In the genomic region with DNA sequence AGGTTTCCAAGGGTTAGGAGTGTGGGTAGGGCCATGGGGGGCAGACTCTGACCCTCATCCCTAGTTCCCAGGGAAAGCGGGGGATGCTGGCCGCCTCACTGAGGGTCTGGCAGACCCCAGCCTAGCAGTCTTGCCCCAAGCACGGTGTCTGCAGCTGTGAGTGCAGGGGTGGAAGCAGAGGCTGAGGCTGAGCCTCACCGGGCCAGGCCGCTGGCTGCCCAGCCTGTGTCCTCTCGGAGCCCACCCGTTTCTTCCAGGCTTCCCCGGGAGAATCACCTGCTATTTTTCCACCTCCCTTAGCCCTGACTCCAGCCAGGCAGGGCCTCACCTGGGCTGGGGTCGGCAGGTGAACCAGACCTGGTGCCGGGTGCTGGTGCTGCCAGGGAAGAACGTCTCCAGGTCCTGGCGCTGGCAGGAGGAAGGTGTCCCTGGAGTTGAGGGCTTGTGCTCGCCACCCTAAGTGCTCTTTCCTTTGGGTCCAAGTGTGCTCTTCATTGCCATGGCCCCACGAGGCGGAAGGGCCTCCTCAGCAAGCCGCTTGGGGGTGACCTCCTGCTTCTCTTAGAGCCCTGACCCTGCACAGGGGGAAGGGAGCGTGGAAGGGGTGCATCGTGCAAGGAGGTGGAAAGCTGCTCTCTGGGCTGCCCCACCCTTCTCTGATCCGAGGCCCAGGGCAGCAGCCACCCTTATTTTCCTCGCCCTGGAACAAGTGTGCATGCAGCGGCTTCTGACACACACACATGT, we compare ENCODE assay signal across 2 cellular contexts.
TF ChIP-seq lines count a peak whose summit lies in the region.

No MANE protein-coding gene starts in this region.

TF ChIP-seq in GM23338, 12 proteins besides CTCF, POLR2A, EP300 and RAD21 (continues in another document):
- TF ChIP-seq ZNF331 (CRISPR knock-in tag; IDR thresholded peaks at IDR 0.05; ENCODE audit: low read depth): no peak
- TF ChIP-seq EZH2 (IDR thresholded peaks at IDR 0.05; ENCODE audit: low read depth, unreplicated experiment): no peak
- no peak for TF ChIP-seq STAT1 (IDR thresholded peaks at IDR 0.05; ENCODE audit: unreplicated experiment)
- TF ChIP-seq NANOG (IDR thresholded peaks at IDR 0.05; ENCODE audit: borderline replicate concordance): no peak
- TF ChIP-seq ZNF114 (CRISPR knock-in tag; IDR thresholded peaks at IDR 0.05): no peak
- no peak for TF ChIP-seq CREB1 (CRISPR knock-in tag; IDR thresholded peaks at IDR 0.05; ENCODE audit: low read depth)
- no peak for TF ChIP-seq EZH2phosphoT487 (IDR thresholded peaks at IDR 0.05; ENCODE audit: unreplicated experiment)
- no peak for TF ChIP-seq POLR2AphosphoS5 (IDR thresholded peaks at IDR 0.05; ENCODE audit: low read depth)
- TF ChIP-seq, protein P1, sequence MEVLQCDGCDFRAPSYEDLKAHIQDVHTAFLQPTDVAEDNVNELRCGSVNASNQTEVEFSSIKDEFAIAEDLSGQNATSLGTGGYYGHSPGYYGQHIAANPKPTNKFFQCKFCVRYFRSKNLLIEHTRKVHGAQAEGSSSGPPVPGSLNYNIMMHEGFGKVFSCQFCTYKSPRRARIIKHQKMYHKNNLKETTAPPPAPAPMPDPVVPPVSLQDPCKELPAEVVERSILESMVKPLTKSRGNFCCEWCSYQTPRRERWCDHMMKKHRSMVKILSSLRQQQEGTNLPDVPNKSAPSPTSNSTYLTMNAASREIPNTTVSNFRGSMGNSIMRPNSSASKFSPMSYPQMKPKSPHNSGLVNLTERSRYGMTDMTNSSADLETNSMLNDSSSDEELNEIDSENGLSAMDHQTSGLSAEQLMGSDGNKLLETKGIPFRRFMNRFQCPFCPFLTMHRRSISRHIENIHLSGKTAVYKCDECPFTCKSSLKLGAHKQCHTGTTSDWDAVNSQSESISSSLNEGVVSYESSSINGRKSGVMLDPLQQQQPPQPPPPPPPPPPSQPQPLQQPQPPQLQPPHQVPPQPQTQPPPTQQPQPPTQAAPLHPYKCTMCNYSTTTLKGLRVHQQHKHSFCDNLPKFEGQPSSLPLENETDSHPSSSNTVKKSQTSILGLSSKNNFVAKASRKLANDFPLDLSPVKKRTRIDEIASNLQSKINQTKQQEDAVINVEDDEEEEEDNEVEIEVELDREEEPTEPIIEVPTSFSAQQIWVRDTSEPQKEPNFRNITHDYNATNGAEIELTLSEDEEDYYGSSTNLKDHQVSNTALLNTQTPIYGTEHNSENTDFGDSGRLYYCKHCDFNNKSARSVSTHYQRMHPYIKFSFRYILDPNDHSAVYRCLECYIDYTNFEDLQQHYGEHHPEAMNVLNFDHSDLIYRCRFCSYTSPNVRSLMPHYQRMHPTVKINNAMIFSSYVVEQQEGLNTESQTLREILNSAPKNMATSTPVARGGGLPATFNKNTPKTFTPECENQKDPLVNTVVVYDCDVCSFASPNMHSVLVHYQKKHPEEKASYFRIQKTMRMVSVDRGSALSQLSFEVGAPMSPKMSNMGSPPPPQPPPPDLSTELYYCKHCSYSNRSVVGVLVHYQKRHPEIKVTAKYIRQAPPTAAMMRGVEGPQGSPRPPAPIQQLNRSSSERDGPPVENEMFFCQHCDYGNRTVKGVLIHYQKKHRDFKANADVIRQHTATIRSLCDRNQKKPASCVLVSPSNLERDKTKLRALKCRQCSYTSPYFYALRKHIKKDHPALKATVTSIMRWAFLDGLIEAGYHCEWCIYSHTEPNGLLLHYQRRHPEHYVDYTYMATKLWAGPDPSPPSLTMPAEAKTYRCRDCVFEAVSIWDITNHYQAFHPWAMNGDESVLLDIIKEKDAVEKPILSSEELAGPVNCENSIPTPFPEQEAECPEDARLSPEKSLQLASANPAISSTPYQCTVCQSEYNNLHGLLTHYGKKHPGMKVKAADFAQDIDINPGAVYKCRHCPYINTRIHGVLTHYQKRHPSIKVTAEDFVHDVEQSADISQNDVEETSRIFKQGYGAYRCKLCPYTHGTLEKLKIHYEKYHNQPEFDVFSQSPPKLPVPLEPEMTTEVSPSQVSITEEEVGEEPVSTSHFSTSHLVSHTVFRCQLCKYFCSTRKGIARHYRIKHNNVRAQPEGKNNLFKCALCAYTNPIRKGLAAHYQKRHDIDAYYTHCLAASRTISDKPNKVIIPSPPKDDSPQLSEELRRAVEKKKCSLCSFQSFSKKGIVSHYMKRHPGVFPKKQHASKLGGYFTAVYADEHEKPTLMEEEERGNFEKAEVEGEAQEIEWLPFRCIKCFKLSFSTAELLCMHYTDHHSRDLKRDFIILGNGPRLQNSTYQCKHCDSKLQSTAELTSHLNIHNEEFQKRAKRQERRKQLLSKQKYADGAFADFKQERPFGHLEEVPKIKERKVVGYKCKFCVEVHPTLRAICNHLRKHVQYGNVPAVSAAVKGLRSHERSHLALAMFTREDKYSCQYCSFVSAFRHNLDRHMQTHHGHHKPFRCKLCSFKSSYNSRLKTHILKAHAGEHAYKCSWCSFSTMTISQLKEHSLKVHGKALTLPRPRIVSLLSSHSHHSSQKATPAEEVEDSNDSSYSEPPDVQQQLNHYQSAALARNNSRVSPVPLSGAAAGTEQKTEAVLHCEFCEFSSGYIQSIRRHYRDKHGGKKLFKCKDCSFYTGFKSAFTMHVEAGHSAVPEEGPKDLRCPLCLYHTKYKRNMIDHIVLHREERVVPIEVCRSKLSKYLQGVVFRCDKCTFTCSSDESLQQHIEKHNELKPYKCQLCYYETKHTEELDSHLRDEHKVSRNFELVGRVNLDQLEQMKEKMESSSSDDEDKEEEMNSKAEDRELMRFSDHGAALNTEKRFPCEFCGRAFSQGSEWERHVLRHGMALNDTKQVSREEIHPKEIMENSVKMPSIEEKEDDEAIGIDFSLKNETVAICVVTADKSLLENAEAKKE (CRISPR knock-in tag; IDR thresholded peaks at IDR 0.05): no peak
- TF ChIP-seq, protein P2, sequence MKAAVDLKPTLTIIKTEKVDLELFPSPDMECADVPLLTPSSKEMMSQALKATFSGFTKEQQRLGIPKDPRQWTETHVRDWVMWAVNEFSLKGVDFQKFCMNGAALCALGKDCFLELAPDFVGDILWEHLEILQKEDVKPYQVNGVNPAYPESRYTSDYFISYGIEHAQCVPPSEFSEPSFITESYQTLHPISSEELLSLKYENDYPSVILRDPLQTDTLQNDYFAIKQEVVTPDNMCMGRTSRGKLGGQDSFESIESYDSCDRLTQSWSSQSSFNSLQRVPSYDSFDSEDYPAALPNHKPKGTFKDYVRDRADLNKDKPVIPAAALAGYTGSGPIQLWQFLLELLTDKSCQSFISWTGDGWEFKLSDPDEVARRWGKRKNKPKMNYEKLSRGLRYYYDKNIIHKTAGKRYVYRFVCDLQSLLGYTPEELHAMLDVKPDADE (IDR thresholded peaks at IDR 0.05): no peak
- no peak for TF ChIP-seq JUNB (IDR thresholded peaks at IDR 0.05; ENCODE audit: unreplicated experiment)

TF ChIP-seq in HepG2, 621 proteins besides CTCF, POLR2A, EP300 and RAD21:
- TF ChIP-seq ZNF253 (CRISPR knock-in tag; IDR thresholded peaks at IDR 0.05; ENCODE audit: borderline replicate concordance): no peak
- TF ChIP-seq, protein P3, sequence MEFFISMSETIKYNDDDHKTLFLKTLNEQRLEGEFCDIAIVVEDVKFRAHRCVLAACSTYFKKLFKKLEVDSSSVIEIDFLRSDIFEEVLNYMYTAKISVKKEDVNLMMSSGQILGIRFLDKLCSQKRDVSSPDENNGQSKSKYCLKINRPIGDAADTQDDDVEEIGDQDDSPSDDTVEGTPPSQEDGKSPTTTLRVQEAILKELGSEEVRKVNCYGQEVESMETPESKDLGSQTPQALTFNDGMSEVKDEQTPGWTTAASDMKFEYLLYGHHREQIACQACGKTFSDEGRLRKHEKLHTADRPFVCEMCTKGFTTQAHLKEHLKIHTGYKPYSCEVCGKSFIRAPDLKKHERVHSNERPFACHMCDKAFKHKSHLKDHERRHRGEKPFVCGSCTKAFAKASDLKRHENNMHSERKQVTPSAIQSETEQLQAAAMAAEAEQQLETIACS (CRISPR knock-in tag; IDR thresholded peaks at IDR 0.05): no peak
- no peak for TF ChIP-seq AHR (CRISPR knock-in tag; IDR thresholded peaks at IDR 0.05)
- TF ChIP-seq TBX3 (IDR thresholded peaks at IDR 0.05; ENCODE audit: borderline replicate concordance): no peak
- TF ChIP-seq FOSL1 (CRISPR knock-in tag; IDR thresholded peaks at IDR 0.05; ENCODE audit: borderline replicate concordance): no peak
- TF ChIP-seq NR2F2 (IDR thresholded peaks at IDR 0.05; ENCODE audit: borderline replicate concordance, low read depth): no peak
- TF ChIP-seq, protein P4, sequence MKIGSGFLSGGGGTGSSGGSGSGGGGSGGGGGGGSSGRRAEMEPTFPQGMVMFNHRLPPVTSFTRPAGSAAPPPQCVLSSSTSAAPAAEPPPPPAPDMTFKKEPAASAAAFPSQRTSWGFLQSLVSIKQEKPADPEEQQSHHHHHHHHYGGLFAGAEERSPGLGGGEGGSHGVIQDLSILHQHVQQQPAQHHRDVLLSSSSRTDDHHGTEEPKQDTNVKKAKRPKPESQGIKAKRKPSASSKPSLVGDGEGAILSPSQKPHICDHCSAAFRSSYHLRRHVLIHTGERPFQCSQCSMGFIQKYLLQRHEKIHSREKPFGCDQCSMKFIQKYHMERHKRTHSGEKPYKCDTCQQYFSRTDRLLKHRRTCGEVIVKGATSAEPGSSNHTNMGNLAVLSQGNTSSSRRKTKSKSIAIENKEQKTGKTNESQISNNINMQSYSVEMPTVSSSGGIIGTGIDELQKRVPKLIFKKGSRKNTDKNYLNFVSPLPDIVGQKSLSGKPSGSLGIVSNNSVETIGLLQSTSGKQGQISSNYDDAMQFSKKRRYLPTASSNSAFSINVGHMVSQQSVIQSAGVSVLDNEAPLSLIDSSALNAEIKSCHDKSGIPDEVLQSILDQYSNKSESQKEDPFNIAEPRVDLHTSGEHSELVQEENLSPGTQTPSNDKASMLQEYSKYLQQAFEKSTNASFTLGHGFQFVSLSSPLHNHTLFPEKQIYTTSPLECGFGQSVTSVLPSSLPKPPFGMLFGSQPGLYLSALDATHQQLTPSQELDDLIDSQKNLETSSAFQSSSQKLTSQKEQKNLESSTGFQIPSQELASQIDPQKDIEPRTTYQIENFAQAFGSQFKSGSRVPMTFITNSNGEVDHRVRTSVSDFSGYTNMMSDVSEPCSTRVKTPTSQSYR (CRISPR knock-in tag; IDR thresholded peaks at IDR 0.05; ENCODE audit: borderline replicate concordance): no peak
- TF ChIP-seq, protein P5, sequence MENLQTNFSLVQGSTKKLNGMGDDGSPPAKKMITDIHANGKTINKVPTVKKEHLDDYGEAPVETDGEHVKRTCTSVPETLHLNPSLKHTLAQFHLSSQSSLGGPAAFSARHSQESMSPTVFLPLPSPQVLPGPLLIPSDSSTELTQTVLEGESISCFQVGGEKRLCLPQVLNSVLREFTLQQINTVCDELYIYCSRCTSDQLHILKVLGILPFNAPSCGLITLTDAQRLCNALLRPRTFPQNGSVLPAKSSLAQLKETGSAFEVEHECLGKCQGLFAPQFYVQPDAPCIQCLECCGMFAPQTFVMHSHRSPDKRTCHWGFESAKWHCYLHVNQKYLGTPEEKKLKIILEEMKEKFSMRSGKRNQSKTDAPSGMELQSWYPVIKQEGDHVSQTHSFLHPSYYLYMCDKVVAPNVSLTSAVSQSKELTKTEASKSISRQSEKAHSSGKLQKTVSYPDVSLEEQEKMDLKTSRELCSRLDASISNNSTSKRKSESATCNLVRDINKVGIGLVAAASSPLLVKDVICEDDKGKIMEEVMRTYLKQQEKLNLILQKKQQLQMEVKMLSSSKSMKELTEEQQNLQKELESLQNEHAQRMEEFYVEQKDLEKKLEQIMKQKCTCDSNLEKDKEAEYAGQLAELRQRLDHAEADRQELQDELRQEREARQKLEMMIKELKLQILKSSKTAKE (CRISPR knock-in tag; IDR thresholded peaks at IDR 0.05; ENCODE audit: borderline replicate concordance): no peak
- TF ChIP-seq, protein P6, sequence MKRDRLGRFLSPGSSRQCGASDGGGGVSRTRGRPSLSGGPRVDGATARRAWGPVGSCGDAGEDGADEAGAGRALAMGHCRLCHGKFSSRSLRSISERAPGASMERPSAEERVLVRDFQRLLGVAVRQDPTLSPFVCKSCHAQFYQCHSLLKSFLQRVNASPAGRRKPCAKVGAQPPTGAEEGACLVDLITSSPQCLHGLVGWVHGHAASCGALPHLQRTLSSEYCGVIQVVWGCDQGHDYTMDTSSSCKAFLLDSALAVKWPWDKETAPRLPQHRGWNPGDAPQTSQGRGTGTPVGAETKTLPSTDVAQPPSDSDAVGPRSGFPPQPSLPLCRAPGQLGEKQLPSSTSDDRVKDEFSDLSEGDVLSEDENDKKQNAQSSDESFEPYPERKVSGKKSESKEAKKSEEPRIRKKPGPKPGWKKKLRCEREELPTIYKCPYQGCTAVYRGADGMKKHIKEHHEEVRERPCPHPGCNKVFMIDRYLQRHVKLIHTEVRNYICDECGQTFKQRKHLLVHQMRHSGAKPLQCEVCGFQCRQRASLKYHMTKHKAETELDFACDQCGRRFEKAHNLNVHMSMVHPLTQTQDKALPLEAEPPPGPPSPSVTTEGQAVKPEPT (CRISPR knock-in tag; IDR thresholded peaks at IDR 0.05; ENCODE audit: low read depth): no peak
